ENCODE assay signal across 9 cellular contexts in the genomic region with DNA sequence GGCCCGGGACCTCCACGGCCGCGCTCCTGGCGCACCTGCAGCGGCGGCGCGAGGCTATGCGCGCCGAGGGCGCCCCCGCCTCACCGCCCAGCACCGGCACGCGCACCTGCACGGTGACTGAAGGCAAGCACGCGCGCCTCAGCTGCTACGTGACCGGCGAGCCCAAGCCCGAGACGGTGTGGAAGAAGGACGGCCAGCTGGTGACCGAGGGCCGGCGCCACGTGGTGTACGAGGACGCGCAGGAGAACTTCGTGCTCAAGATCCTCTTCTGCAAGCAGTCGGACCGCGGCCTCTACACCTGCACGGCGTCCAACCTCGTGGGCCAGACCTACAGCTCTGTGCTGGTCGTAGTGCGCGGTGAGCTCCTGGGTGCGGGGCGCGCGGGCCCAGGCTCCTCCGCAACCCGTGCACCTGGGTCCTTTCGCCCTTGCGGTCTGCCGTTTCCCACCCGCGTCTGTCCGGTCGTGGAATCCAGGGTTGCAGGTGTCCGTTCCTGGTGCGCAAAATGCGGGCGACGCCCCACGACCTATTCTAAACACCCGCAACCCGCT. TPM values are rescaled to one million over a fixed set of nuclear protein-coding genes. Genes with fewer than 3 reads are reported as not detected.
DNase-seq lines count a peak whose midpoint lies in the region; ATAC-seq, FAIRE-seq and TF ChIP-seq lines count a peak whose summit lies in the region.
"Had no signal": no experiment of that assay in that cellular context is flagged by ENCODE, and none has a peak within 500 bp of the region (broad histone marks: within the 10 kb centered on the region; RNA-seq: fewer than 3 reads in every experiment).

No MANE protein-coding gene starts in this region.

- H2AFZ ChIP-seq in endothelial cell of umbilical vein (ENCODE audit: low read depth, low read length): no peak overlapping the region

- POLR2A ChIA-PET in endothelial cell of umbilical vein (lab: Charles Lee): no interaction called here

- CTCF ChIA-PET in endothelial cell of umbilical vein (lab: Charles Lee): interaction anchor here (0.5 to 2.6 kb wide), 3 partner anchors 58 to 213 kb away, joined by 3 to 12 read pairs (median 4); no protein-coding TSS in a partner anchor

- H3K27ac ChIP-seq in BLaER1: no peak overlapping the region
- H3K27ac ChIP-seq in HUES64 (ENCODE audit: low read depth, low read length): no peak overlapping the region
- no peak overlapping the region for H3K27ac ChIP-seq in endothelial cell of umbilical vein (ENCODE audit: insufficient read depth, low read depth, low read length)
- H3K27ac ChIP-seq in body of pancreas: no peak overlapping the region

- no peaks in the 10 kb centered on the region for H3K9me3 Mint-ChIP-seq in progenitor cell of endocrine pancreas (ENCODE audit: low read depth)

- H3K27me3 Mint-ChIP-seq in progenitor cell of endocrine pancreas: peaks cover 8% of the 10 kb centered on the region

- no peak for DNase-seq in endothelial cell of umbilical vein (ENCODE audit: low read depth, low spot score)
- no peak for DNase-seq in progenitor cell of endocrine pancreas (ENCODE audit: low spot score, unreplicated experiment)
- no peak for DNase-seq in NOMO-1 (lab: John Stamatoyannopoulos, UW; ENCODE audit: unreplicated experiment in 2 of 2)
- DNase-seq in GM03348 (ENCODE audit: low spot score): no peak
- DNase-seq in body of pancreas: no peak

- no peaks in the 10 kb centered on the region for H3K4me1 Mint-ChIP-seq in progenitor cell of endocrine pancreas (ENCODE audit: low read depth)

- no peak for TF ChIP-seq POLR2A in endothelial cell of umbilical vein (IDR thresholded peaks at IDR 0.05; ENCODE audit: low read depth, low read length)
- no peak for TF ChIP-seq POLR2A in body of pancreas (IDR thresholded peaks at IDR 0.05)

- H3K36me3 ChIP-seq in BLaER1: peaks cover 21% of the 10 kb centered on the region
- H3K36me3 ChIP-seq in HUES64 (ENCODE audit: insufficient read depth, low read length): peaks cover 27% of the 10 kb centered on the region
- H3K36me3 ChIP-seq in endothelial cell of umbilical vein (ENCODE audit: control insufficient read depth in 2 of 2, extremely low read depth in 1 of 2, insufficient read depth in 2 of 2, low read length in 2 of 2): no peaks in the 10 kb centered on the region
- no peaks in the 10 kb centered on the region for H3K36me3 ChIP-seq in body of pancreas (replicated peaks in 1 of 2; ENCODE audit: insufficient read depth in 1 of 2, low read depth in 2 of 2)

- H4K20me1 ChIP-seq in BLaER1 (peaks cover 21% of the 10 kb centered on the region), endothelial cell of umbilical vein (replicated peaks; ENCODE audit: control insufficient read depth, extremely low read depth, insufficient read depth, low read length) (no peaks in the 10 kb centered on the region)

- ATAC-seq in GM19467 (IDR thresholded peaks at IDR 0.05; ENCODE audit: unreplicated experiment): no peak
- no peak for ATAC-seq in body of pancreas

- H3K4me2 ChIP-seq in BLaER1 (peak overlapping the region; percentile 47), endothelial cell of umbilical vein (ENCODE audit: insufficient read depth, low read length) (no peak overlapping the region)

- H3K4me3 Mint-ChIP-seq in progenitor cell of endocrine pancreas (ENCODE audit: low read depth): peak overlapping the region; percentile 47

- dilution Hi-C loops in endothelial cell of umbilical vein (cut with MboI; ENCODE audit: extremely low pct_ligation_motif_present, low sequenced_read_pairs): no loop called here

- peaks cover 1% of the 10 kb centered on the region for H3K36me3 Mint-ChIP-seq in progenitor cell of endocrine pancreas (ENCODE audit: insufficient read depth)

- H3K27me3 ChIP-seq in BLaER1: no peaks in the 10 kb centered on the region
- H3K27me3 ChIP-seq in HUES64 (ENCODE audit: insufficient read depth, low read length): no peaks in the 10 kb centered on the region; the same call in 1 of the 2 replicates
- peaks cover 4 to 16% of the 10 kb centered on the region in 2 experiments for H3K27me3 ChIP-seq in endothelial cell of umbilical vein (ENCODE audit: control insufficient read depth in 2 of 2, insufficient read depth in 2 of 2, low read length in 2 of 2)
- peaks cover 0 to 7% of the 10 kb centered on the region in 2 donors for H3K27me3 ChIP-seq in body of pancreas

- TF ChIP-seq CTCF in endothelial cell of umbilical vein (IDR thresholded peaks at IDR 0.05; ENCODE audit: extremely low read depth in 1 of 2, insufficient read depth in 1 of 2, low read depth in 1 of 2, low read length in 2 of 2) (no peak), progenitor cell of endocrine pancreas (IDR thresholded peaks at IDR 0.05; ENCODE audit: unreplicated experiment) (no peak), body of pancreas (IDR thresholded peaks at IDR 0.05) (no peak)

- 58% methylated on average over 66 of the region's 66 CpGs for WGBS in HUES64
- WGBS in body of pancreas, 2 donors: 16 to 29% methylated on average over 15 to 63 of the region's 66 CpGs

- H3K27ac Mint-ChIP-seq in progenitor cell of endocrine pancreas: no peak overlapping the region

- H3K9me3 ChIP-seq in BLaER1: no peaks in the 10 kb centered on the region
- no peaks in the 10 kb centered on the region for H3K9me3 ChIP-seq in HUES64 (ENCODE audit: insufficient read depth, low read depth, low read length)
- H3K9me3 ChIP-seq in endothelial cell of umbilical vein (replicated peaks; ENCODE audit: control insufficient read depth, insufficient read depth, low read length): no peaks in the 10 kb centered on the region
- H3K9me3 ChIP-seq in body of pancreas: no peaks in the 10 kb centered on the region

- H3K9me1 ChIP-seq in endothelial cell of umbilical vein (replicated peaks; ENCODE audit: control insufficient read depth, extremely low read depth, insufficient read depth, low read length): no peaks in the 10 kb centered on the region

- H3K4me1 ChIP-seq in BLaER1 (peaks cover 17% of the 10 kb centered on the region), HUES64 (ENCODE audit: insufficient read depth, low read length) (no peaks in the 10 kb centered on the region), endothelial cell of umbilical vein (ENCODE audit: control insufficient read depth, extremely low read depth, insufficient read depth, low read length) (no peaks in the 10 kb centered on the region), body of pancreas (peaks cover 20% of the 10 kb centered on the region)

- H3K4me3 ChIP-seq in BLaER1 (peak overlapping the region; percentile 42; the same call in 1 of the 2 replicates), HUES64 (ENCODE audit: low read length) (peak overlapping the region; percentile 70), endothelial cell of umbilical vein (replicated peaks in 1 of 3; ENCODE audit: insufficient read depth in 1 of 3, low read depth in 1 of 3, low read length in 3 of 3) (no peak overlapping the region), body of pancreas (peak overlapping the region in 1 of 2 donors; percentile 34)

- no peaks in the 10 kb centered on the region for H3K79me2 ChIP-seq in endothelial cell of umbilical vein (ENCODE audit: control insufficient read depth, insufficient read depth, low read length)

- intact Hi-C loops in endothelial cell of umbilical vein (cut with micrococcal nuclease): loop anchor here (2.0 to 10.0 kb wide), 5 partner anchors 46 to 218 kb away; partner anchors contain the start of gene GUK1
- intact Hi-C loops in body of pancreas (cut with DNase I): no loop called here

- no peak for FAIRE-seq in endothelial cell of umbilical vein (lab: Jason Lieb, UNC)
- FAIRE-seq: islet of Langerhans had no signal

- no TSS peak for BruUV-seq in endothelial cell of umbilical vein (replicated peaks; lab: Mats Ljungman, UMichigan)

- H3K9ac ChIP-seq in BLaER1: no peak overlapping the region
- peak overlapping the region; percentile 52; the same call in 1 of the 2 replicates for H3K9ac ChIP-seq in HUES64 (ENCODE audit: low read depth, low read length)
- no peak overlapping the region for H3K9ac ChIP-seq in endothelial cell of umbilical vein (replicated peaks; ENCODE audit: extremely low read depth, insufficient read depth, low read length)

TF ChIP-seq in endothelial cell of umbilical vein, 7 proteins besides CTCF, POLR2A, EP300 and RAD21:
- TF ChIP-seq GATA2 (IDR thresholded peaks at IDR 0.05; ENCODE audit: insufficient read depth, insufficient read length, low read depth, low read length): no peak
- TF ChIP-seq EZH2 (IDR thresholded peaks at IDR 0.05; ENCODE audit: borderline replicate concordance, low read depth, low read length, severe bottlenecking): peak; percentile 79

RNA-seq across cellular contexts. Expression of gene OBSCN, which starts 4.6 kb away (rescaled TPM):
- polyA plus RNA-seq in HUES64 (2013, experiment 1 of 2): 11.7 TPM
- polyA plus RNA-seq in HUES64 (2013, experiment 2 of 2): 11.5 TPM
- total RNA-seq in endothelial cell of umbilical vein (1.5 and 2.9 TPM in 2 replicates), progenitor cell of endocrine pancreas (57.3 and 57.5 TPM in 2 replicates), body of pancreas (10 to 100 TPM; 14.5 to 34.9 TPM)
- polyA plus RNA-seq in endothelial cell of umbilical vein: 1.3 and 1.5 TPM in 2 replicates
- 1.1 and 1.3 TPM in 2 replicates for polyA plus RNA-seq in endothelial cell of umbilical vein (2011; cell fraction: cytosol; rRNA removed)
- 2.7 and 5.0 TPM in 2 replicates for polyA plus RNA-seq in endothelial cell of umbilical vein (2011; cell fraction: nucleus; rRNA removed)
- 1.2 and 2.3 TPM in 2 replicates for polyA plus RNA-seq in endothelial cell of umbilical vein (2012)
- polyA minus RNA-seq in endothelial cell of umbilical vein: 1.9 and 3.1 TPM in 2 replicates
- polyA minus RNA-seq in endothelial cell of umbilical vein (2011; cell fraction: cytosol; rRNA and poly(A)+ RNA removed): 7.6 TPM
- 4.1 and 4.3 TPM in 2 replicates for polyA minus RNA-seq in endothelial cell of umbilical vein (2011; cell fraction: nucleus; rRNA and poly(A)+ RNA removed)

RNA-seq across cellular contexts. Expression of gene IBA57, which starts 46.9 kb away (rescaled TPM):
- 3.6 TPM for polyA plus RNA-seq in HUES64 (2013, experiment 1 of 2)
- 2.9 TPM for polyA plus RNA-seq in HUES64 (2013, experiment 2 of 2)
- 7.7 and 9.9 TPM in 2 replicates for total RNA-seq in endothelial cell of umbilical vein
- 3.4 and 5.6 TPM in 2 replicates for polyA plus RNA-seq in endothelial cell of umbilical vein
- 3.0 and 3.8 TPM in 2 replicates for polyA plus RNA-seq in endothelial cell of umbilical vein (2011; cell fraction: cytosol; rRNA removed)
- 8.0 and 8.3 TPM in 2 replicates for polyA plus RNA-seq in endothelial cell of umbilical vein (2011; cell fraction: nucleus; rRNA removed)
- polyA plus RNA-seq in endothelial cell of umbilical vein (2012): 2.3 and 4.0 TPM in 2 replicates
- 5.2 and 5.6 TPM in 2 replicates for polyA minus RNA-seq in endothelial cell of umbilical vein
- 3.1 TPM for polyA minus RNA-seq in endothelial cell of umbilical vein (2011; cell fraction: cytosol; rRNA and poly(A)+ RNA removed)
- polyA minus RNA-seq in endothelial cell of umbilical vein (2011; cell fraction: nucleus; rRNA and poly(A)+ RNA removed): 6.1 and 8.2 TPM in 2 replicates
- 9.7 and 11.2 TPM in 2 replicates for total RNA-seq in progenitor cell of endocrine pancreas
- total RNA-seq in body of pancreas: 10 to 100 TPM in 1 of 2 donors, 1 to 10 TPM in 1; 4.7 to 13.5 TPM

Comparison
In these comparisons a context has a peak if more than half of its experiments do, and no peak if none do; other contexts are left out.
1. H3K4me3 ChIP-seq: peak in BLaER1 (single experiment) and HUES64 (single experiment); none in endothelial cell of umbilical vein (0 of 3).